16 cellular contexts compared by ENCODE assay signal in genomic region chr4:169338246-169338645, GRCh38.
"Had no signal": no experiment of that assay in that cellular context is flagged by ENCODE, and none has a peak within 500 bp of the region (broad histone marks: within the 10 kb centered on the region; RNA-seq: fewer than 3 reads in every experiment).

No MANE protein-coding gene starts in this region.

- H3K27ac ChIP-seq: adrenal gland, body of pancreas, left lung, testis had no signal

- H3K4me3 ChIP-seq: adrenal gland, body of pancreas, left lung, testis had no signal

- H3K4me1 ChIP-seq: adrenal gland, left lung, testis had no signal

- ATAC-seq: body of pancreas; esophagus mucosa; left lung; sciatic nerve; stimulated activated naive CD8-positive, alpha-beta T cell treated with anti-CD3 and anti-CD28 coated beads, Interleukin-15, amount 100 ng/mL, for 72 hours had no signal

- DNase-seq: activated CD4-positive, alpha-beta T cell treated with anti-CD3 and anti-CD28 coated beads, Interleukin-2, amount 10 ng/mL, durations not matched to agents 7 days and 5 days; activated CD4-positive, CD25-positive, alpha-beta regulatory T cell; activated CD8-positive, alpha-beta memory T cell treated with anti-CD3 and anti-CD28 coated beads for 24 hours; activated naive CD4-positive, alpha-beta T cell treated with anti-CD3 and anti-CD28 coated beads, Interleukin-2, amount 50 U/mL, for 16 hours; adrenal gland; body of pancreas; dermis blood vessel endothelial cell; foreskin melanocyte; head of caudate nucleus; left lung; nephron progenitor cell; stimulated activated CD4-positive, alpha-beta T cell treated with anti-CD3 and anti-CD28 coated beads, Interleukin-4, amount 100 ng/mL, for 4 hours; stimulated activated naive CD8-positive, alpha-beta T cell treated with anti-CD3 and anti-CD28 coated beads, Interleukin-15, amount 100 ng/mL, for 72 hours; testis had no signal

- H3K27me3 ChIP-seq: adrenal gland, body of pancreas, left lung, testis had no signal

- H3K9me3 ChIP-seq: adrenal gland, body of pancreas, left lung, testis had no signal

- H3K36me3 ChIP-seq: adrenal gland, left lung had no signal
